Comparison of ENCODE assay signal across 9 cellular contexts in the genomic region with DNA sequence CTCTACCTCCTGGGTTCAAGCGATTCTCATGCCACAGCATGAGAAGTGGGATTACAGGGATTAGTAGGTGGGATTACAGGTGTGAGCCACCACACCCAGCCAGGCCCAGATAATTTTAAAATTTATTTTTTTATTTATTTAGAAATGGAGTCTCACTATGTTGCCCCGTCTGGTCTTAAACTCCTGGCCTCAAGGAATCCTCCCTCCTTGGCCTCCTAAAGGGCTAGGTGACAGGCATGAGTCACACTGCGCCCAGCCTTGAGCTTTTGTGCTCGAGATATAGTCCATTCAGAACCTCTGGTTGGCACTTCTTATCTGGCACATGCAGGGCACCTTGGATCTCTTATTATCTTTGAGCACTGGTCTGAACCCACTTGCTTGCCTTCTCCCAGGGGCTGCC. TPM values are rescaled to one million over a fixed set of nuclear protein-coding genes. Genes with fewer than 3 reads are reported as not detected.
DNase-seq lines count a peak whose midpoint lies in the region; ATAC-seq and TF ChIP-seq lines count a peak whose summit lies in the region.
"Had no signal": no experiment of that assay in that cellular context is flagged by ENCODE, and none has a peak within 500 bp of the region (broad histone marks: within the 10 kb centered on the region; RNA-seq: fewer than 3 reads in every experiment).

No MANE protein-coding gene starts in this region.

- no peak for DNase-seq in HL-60 (ENCODE audit: low read depth in 1 of 2, low spot score in 1 of 2)
- no peak for DNase-seq in WTC11 (ENCODE audit: low spot score)
- DNase-seq in globus pallidus (ENCODE audit: low spot score): peak; percentile 11
- DNase-seq in stimulated activated naive CD8-positive, alpha-beta T cell treated with anti-CD3 and anti-CD28 coated beads, Interleukin-15, amount 100 ng/mL, for 72 hours: no peak
- DNase-seq in ureter (ENCODE audit: low spot score): no peak
- no peak for DNase-seq in SHP77 (lab: John Stamatoyannopoulos, UW)
- no peak for DNase-seq in OCI-M1 (lab: John Stamatoyannopoulos, UW)
- DNase-seq: kidney glomerular epithelial cell, NCI-H2081 treated with DMSO at 0.1 percent for 48 hours had no signal

- peak overlapping the region; percentile 100 for H3K27ac Mint-ChIP-seq in WTC11
- H3K27ac Mint-ChIP-seq in stimulated activated naive CD8-positive, alpha-beta T cell treated with anti-CD3 and anti-CD28 coated beads, Interleukin-15, amount 100 ng/mL, for 72 hours: peak overlapping the region; percentile 100

- TF ChIP-seq CTCF in HL-60 (IDR thresholded peaks at IDR 0.05; ENCODE audit: insufficient read depth, low read length) (no peak), WTC11 (IDR thresholded peaks at IDR 0.05) (no peak)

- no peak for ATAC-seq in WTC11
- ATAC-seq in stimulated activated naive CD8-positive, alpha-beta T cell treated with anti-CD3 and anti-CD28 coated beads, Interleukin-15, amount 100 ng/mL, for 72 hours: no peak

- no peaks in the 10 kb centered on the region for H3K9me3 Mint-ChIP-seq in WTC11
- H3K9me3 Mint-ChIP-seq in stimulated activated naive CD8-positive, alpha-beta T cell treated with anti-CD3 and anti-CD28 coated beads, Interleukin-15, amount 100 ng/mL, for 72 hours: no peaks in the 10 kb centered on the region

- H3K27ac ChIP-seq in HL-60 (replicated peaks): peak overlapping the region; percentile 98

- POLR2A ChIA-PET in WTC11 (lab: Charles Lee): interaction anchor here (0.6 to 3.8 kb wide), 5 partner anchors 11 to 104 kb away, joined by 3 to 44 read pairs (median 5); a partner anchor contains a TSS

- no peak overlapping the region for H3K4me3 Mint-ChIP-seq in WTC11
- H3K4me3 Mint-ChIP-seq in stimulated activated naive CD8-positive, alpha-beta T cell treated with anti-CD3 and anti-CD28 coated beads, Interleukin-15, amount 100 ng/mL, for 72 hours: peak overlapping the region in 1 of 2 donors; percentile 94

- no peaks in the 10 kb centered on the region for H3K27me3 ChIP-seq in HL-60 (ENCODE audit: insufficient read depth, poor library complexity, severe bottlenecking)

- H3K27me3 Mint-ChIP-seq in WTC11 (ENCODE audit: low read depth): peaks cover 3% of the 10 kb centered on the region; the same call in 1 of the 2 replicates
- H3K27me3 Mint-ChIP-seq in stimulated activated naive CD8-positive, alpha-beta T cell treated with anti-CD3 and anti-CD28 coated beads, Interleukin-15, amount 100 ng/mL, for 72 hours: no peaks in the 10 kb centered on the region

- peaks cover 63% of the 10 kb centered on the region for H3K36me3 Mint-ChIP-seq in WTC11

- H3K4me1 Mint-ChIP-seq in WTC11: peaks cover 46% of the 10 kb centered on the region
- peaks cover 41% of the 10 kb centered on the region for H3K4me1 Mint-ChIP-seq in stimulated activated naive CD8-positive, alpha-beta T cell treated with anti-CD3 and anti-CD28 coated beads, Interleukin-15, amount 100 ng/mL, for 72 hours

- no peak overlapping the region for H3K4me3 ChIP-seq in HL-60 (replicated peaks; ENCODE audit: insufficient read depth, low read length)

- CTCF ChIA-PET in WTC11 (lab: Charles Lee): interaction anchor here (0.7 to 1.0 kb wide), 2 partner anchors 16 to 18 kb away, joined by 3 to 6 read pairs; no protein-coding TSS in a partner anchor

TF ChIP-seq in WTC11, 78 proteins besides CTCF, POLR2A, EP300 and RAD21:
- TF ChIP-seq JUN (CRISPR knock-in tag; IDR thresholded peaks at IDR 0.05) (no peak), ZNF121 (CRISPR knock-in tag; IDR thresholded peaks at IDR 0.05) (peak; percentile 96), GTF2I (CRISPR knock-in tag; conservative IDR thresholded peaks at IDR 0.05) (0 out of 2 replicates have a peak, but pooled peaks have one; percentile 25), RELA (CRISPR knock-in tag; IDR thresholded peaks at IDR 0.05; ENCODE audit: borderline replicate concordance) (no peak)
- TF ChIP-seq, protein P1, sequence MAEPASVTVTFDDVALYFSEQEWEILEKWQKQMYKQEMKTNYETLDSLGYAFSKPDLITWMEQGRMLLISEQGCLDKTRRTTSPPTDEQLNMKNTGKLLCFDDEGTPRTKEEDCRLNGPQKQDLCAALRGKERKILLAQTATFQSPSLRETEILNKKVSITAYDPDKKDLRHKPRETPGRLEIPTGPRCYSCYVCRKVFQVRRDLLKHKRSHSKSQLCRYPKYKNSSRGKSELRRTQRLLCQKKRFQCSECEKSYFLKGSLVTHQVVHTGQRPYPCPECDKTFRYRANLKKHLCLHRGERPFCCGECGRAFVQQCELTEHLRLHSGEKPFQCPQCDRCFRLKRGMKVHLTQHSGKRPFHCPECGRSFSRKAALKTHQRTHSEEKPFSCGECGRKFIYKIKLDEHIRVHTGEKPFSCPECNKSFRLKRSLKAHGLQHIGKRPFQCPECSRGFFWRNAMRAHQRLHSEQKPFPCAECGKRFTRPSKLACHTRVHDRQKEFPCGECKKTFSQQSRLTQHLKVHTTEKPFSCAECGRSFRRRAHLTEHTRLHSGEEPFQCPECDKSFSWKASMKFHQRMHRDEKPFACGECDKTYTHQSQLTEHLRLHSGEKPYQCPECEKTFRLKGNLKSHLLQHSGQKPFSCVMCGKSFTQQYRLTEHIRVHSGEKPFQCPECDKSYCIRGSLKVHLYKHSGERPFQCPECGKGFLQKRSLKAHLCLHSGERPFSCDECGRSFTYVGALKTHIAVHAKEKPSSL (CRISPR knock-in tag; conservative IDR thresholded peaks at IDR 0.05): no peak

RNA-seq across cellular contexts. Expression of a gene that starts 1.5 kb away (rescaled TPM):
- total RNA-seq in WTC11 (2021) (244 to 334 TPM (median 265 TPM) in 3 replicates), ureter (245 TPM)

RNA-seq across cellular contexts. Expression of a gene that starts 39.8 kb away (rescaled TPM):
- total RNA-seq in WTC11 (2021) (82.7 to 110 TPM (median 85.2 TPM) in 3 replicates), ureter (58.8 TPM)

RNA-seq across cellular contexts. Expression of a gene that starts 42.0 kb away (rescaled TPM):
- not detected in 3 replicates for total RNA-seq in WTC11 (2021)
- not detected for total RNA-seq in ureter

RNA-seq across cellular contexts. Expression of a gene that starts 46.5 kb away (rescaled TPM):
- total RNA-seq in WTC11 (2021) (0.44 TPM in 1 of 3 replicates, not detected in the others), ureter (not detected)

RNA-seq across cellular contexts. Expression of a gene that starts 47.3 kb away (rescaled TPM):
- total RNA-seq in WTC11 (2021) (27.2 to 30.2 TPM (median 28.0 TPM) in 3 replicates), ureter (30.1 TPM)
